In genomic region chr6:138550346-138550767, GRCh38 we compare ENCODE assay signal across 1 cellular context.
A peak's percentile ranks its signal among the peaks of the same experiment; 100 is the strongest.
TF ChIP-seq lines count a peak whose summit lies in the region.

No MANE protein-coding gene starts in this region.

TF ChIP-seq in HepG2, 621 proteins besides CTCF, POLR2A, EP300 and RAD21 (continued from another document and continues in another):
- TF ChIP-seq ZBTB10 (CRISPR knock-in tag; IDR thresholded peaks at IDR 0.05; ENCODE audit: borderline replicate concordance) (no peak), PREB (CRISPR knock-in tag; IDR thresholded peaks at IDR 0.05) (no peak), SUZ12 (IDR thresholded peaks at IDR 0.05; ENCODE audit: low read depth, low read length) (no peak), SIX4 (CRISPR knock-in tag; IDR thresholded peaks at IDR 0.05) (peak; percentile 81), SMAD3 (CRISPR knock-in tag; IDR thresholded peaks at IDR 0.05) (peak; percentile 92; the same call in 1 of the 2 replicates), DMAP1 (CRISPR knock-in tag; IDR thresholded peaks at IDR 0.05) (peak; percentile 79), ZNF431 (CRISPR knock-in tag; IDR thresholded peaks at IDR 0.05; ENCODE audit: borderline replicate concordance, low read depth) (no peak), ZNF30 (CRISPR knock-in tag; IDR thresholded peaks at IDR 0.05) (no peak), ZNF704 (CRISPR knock-in tag; IDR thresholded peaks at IDR 0.05; ENCODE audit: borderline replicate concordance) (no peak), ZNF10 (CRISPR knock-in tag; IDR thresholded peaks at IDR 0.05; ENCODE audit: borderline replicate concordance, low read depth) (no peak), ZNF598 (CRISPR knock-in tag; IDR thresholded peaks at IDR 0.05; ENCODE audit: borderline replicate concordance) (no peak), SSRP1 (CRISPR knock-in tag; IDR thresholded peaks at IDR 0.05) (no peak), SOX6 (IDR thresholded peaks at IDR 0.05) (no peak), SOX6 (CRISPR knock-in tag; IDR thresholded peaks at IDR 0.05) (peak; percentile 97), ETS1 (CRISPR knock-in tag; IDR thresholded peaks at IDR 0.05) (no peak), ZBTB7B (CRISPR knock-in tag; IDR thresholded peaks at IDR 0.05) (0 out of 2 replicates have a peak, but pooled peaks have one; percentile 49), SRF (IDR thresholded peaks at IDR 0.05; ENCODE audit: low read depth, low read length) (0 out of 2 replicates have a peak, but pooled peaks have one; percentile 16), KDM5B (CRISPR knock-in tag; IDR thresholded peaks at IDR 0.05; ENCODE audit: borderline replicate concordance) (no peak), CEBPG (CRISPR knock-in tag; IDR thresholded peaks at IDR 0.05) (peak; percentile 97), ZNF3 (CRISPR knock-in tag; IDR thresholded peaks at IDR 0.05) (no peak), ZNF557 (CRISPR knock-in tag; IDR thresholded peaks at IDR 0.05) (no peak), ZNF740 (CRISPR knock-in tag; IDR thresholded peaks at IDR 0.05) (no peak), ELF1 (CRISPR knock-in tag; IDR thresholded peaks at IDR 0.05) (no peak), ZNF879 (CRISPR knock-in tag; IDR thresholded peaks at IDR 0.05) (no peak), ZBTB14 (CRISPR knock-in tag; IDR thresholded peaks at IDR 0.05) (no peak), ZBTB25 (CRISPR knock-in tag; IDR thresholded peaks at IDR 0.05) (peak; percentile 69), ZNF607 (CRISPR knock-in tag; IDR thresholded peaks at IDR 0.05; ENCODE audit: borderline replicate concordance) (no peak), PCBP2 (optimal IDR thresholded peaks at IDR 0.05; ENCODE audit: low read depth, low read length, poor library complexity, severe bottlenecking) (no peak), FOXK1 (CRISPR knock-in tag; IDR thresholded peaks at IDR 0.05; ENCODE audit: borderline replicate concordance, low read depth) (peak; percentile 72), ZNF317 (CRISPR knock-in tag; IDR thresholded peaks at IDR 0.05) (peak; percentile 72; the same call in 1 of the 2 replicates), KLF16 (CRISPR knock-in tag; IDR thresholded peaks at IDR 0.05) (peak in 1 of 2 experiments; percentile 80; a peak in 1 of 4 replicates), GMEB1 (CRISPR knock-in tag; IDR thresholded peaks at IDR 0.05; ENCODE audit: borderline replicate concordance) (peak; percentile 40; the same call in 1 of the 2 replicates), SETDB1 (CRISPR knock-in tag; IDR thresholded peaks at IDR 0.05; ENCODE audit: borderline replicate concordance) (no peak), ZNF513 (CRISPR knock-in tag; conservative IDR thresholded peaks at IDR 0.05) (no peak), MLX (CRISPR knock-in tag; IDR thresholded peaks at IDR 0.05) (peak; percentile 70), ZNF615 (CRISPR knock-in tag; IDR thresholded peaks at IDR 0.05; ENCODE audit: borderline replicate concordance) (no peak), TOPORS (CRISPR knock-in tag; IDR thresholded peaks at IDR 0.05) (no peak), FOXA3 (CRISPR knock-in tag; IDR thresholded peaks at IDR 0.05) (peak; percentile 91), IRX3 (CRISPR knock-in tag; IDR thresholded peaks at IDR 0.05; ENCODE audit: borderline replicate concordance, low read depth) (no peak), ZSCAN9 (CRISPR knock-in tag; IDR thresholded peaks at IDR 0.05; ENCODE audit: borderline replicate concordance) (peak; percentile 89; the same call in 1 of the 2 replicates), AHR (CRISPR knock-in tag; IDR thresholded peaks at IDR 0.05) (no peak; the same call in 1 of the 2 replicates), DBP (CRISPR knock-in tag; IDR thresholded peaks at IDR 0.05; ENCODE audit: not compliant biosample characterization) (no peak), TRAFD1 (CRISPR knock-in tag; IDR thresholded peaks at IDR 0.05; ENCODE audit: borderline replicate concordance) (no peak), ZFAT (CRISPR knock-in tag; conservative IDR thresholded peaks at IDR 0.05) (no peak), GMEB2 (CRISPR knock-in tag; IDR thresholded peaks at IDR 0.05; ENCODE audit: low read depth) (no peak; the same call in 1 of the 2 replicates), ETV5 (CRISPR knock-in tag; IDR thresholded peaks at IDR 0.05; ENCODE audit: borderline replicate concordance) (peak; percentile 84; the same call in 1 of the 2 replicates)
